ENCODE assay signal across 8 cellular contexts in genomic region chr2:190344275-190344827, GRCh38. TPM values are rescaled to one million over a fixed set of nuclear protein-coding genes. Genes with fewer than 3 reads are reported as not detected.
DNase-seq lines count a peak whose midpoint lies in the region; ATAC-seq lines count a peak whose summit lies in the region.

No MANE protein-coding gene starts in this region.

- peak overlapping the region; percentile 90 for H3K4me3 Mint-ChIP-seq in T-helper 17 cell

- ATAC-seq in GM21786 (IDR thresholded peaks at IDR 0.05; ENCODE audit: unreplicated experiment) (peak; percentile 79), T-helper 17 cell (peak; percentile 45)

- peak overlapping the region; percentile 88 for H3K27ac Mint-ChIP-seq in T-helper 17 cell

- H3K4me1 ChIP-seq in muscle layer of duodenum (ENCODE audit: control insufficient read depth in 1 of 2, insufficient read depth in 2 of 2, low read length in 2 of 2), result peaks cover 10 to 23% of the 10 kb centered on the region in 2 donors

- peak overlapping the region; percentile 83 for H3K27ac ChIP-seq in muscle layer of duodenum (ENCODE audit: low read length)

- no peaks in the 10 kb centered on the region for H3K27me3 Mint-ChIP-seq in T-helper 17 cell

- no peaks in the 10 kb centered on the region for H3K9me3 ChIP-seq in T-helper 17 cell (ENCODE audit: control insufficient read depth, low read length, poor library complexity, severe bottlenecking)
- H3K9me3 ChIP-seq in muscle layer of duodenum (ENCODE audit: control insufficient read depth in 1 of 2, low read length in 2 of 2), result no peaks in the 10 kb centered on the region

- H3K36me3 ChIP-seq in muscle layer of duodenum (ENCODE audit: control insufficient read depth in 1 of 2, insufficient read depth in 2 of 2, low read length in 2 of 2), result no peaks in the 10 kb centered on the region

- peaks cover 11% of the 10 kb centered on the region for H3K4me1 Mint-ChIP-seq in T-helper 17 cell

- DNase-seq in NCI-H1436 (lab: John Stamatoyannopoulos, UW), result peak; percentile 18
- no peak for DNase-seq in NCI-H1436 treated with DMSO at 0.1 percent for 48 hours (lab: John Stamatoyannopoulos, UW)
- peak; percentile 59 for DNase-seq in HuH-7.5 (ENCODE audit: low spot score)
- DNase-seq in T-helper 17 cell, result no peak
- peak; percentile 22 for DNase-seq in fibroblast of gingiva (ENCODE audit: low read depth)
- no peak for DNase-seq in stimulated activated CD4-positive, alpha-beta T cell treated with anti-CD3 and anti-CD28 coated beads, Interleukin-4, amount 100 ng/mL, for 1 hour

- peak overlapping the region; percentile 80 to 82 for H3K4me3 ChIP-seq in muscle layer of duodenum (ENCODE audit: low read depth in 1 of 2, low read length in 2 of 2)

- H3K36me3 Mint-ChIP-seq in T-helper 17 cell (ENCODE audit: low read depth), result no peaks in the 10 kb centered on the region

- no peaks in the 10 kb centered on the region for H3K27me3 ChIP-seq in muscle layer of duodenum (ENCODE audit: low read depth, low read length)

RNA-seq across cellular contexts. Expression of gene INPP1, which starts 1.0 kb away (rescaled TPM):
- 1 to 10 TPM; 3.0 to 3.7 TPM for total RNA-seq in T-helper 17 cell

RNA-seq across cellular contexts. Expression of gene HIBCH, which starts 24.7 kb away (rescaled TPM):
- total RNA-seq in T-helper 17 cell, result 10 to 100 TPM; 13.0 to 14.0 TPM

Comparison
In these comparisons a context has a peak if more than half of its experiments do, and no peak if none do; other contexts are left out.
1. DNase-seq: peak in NCI-H1436 (single experiment), HuH-7.5 (single experiment) and fibroblast of gingiva (single experiment); none in NCI-H1436 treated with DMSO at 0.1 percent for 48 hours (single experiment), T-helper 17 cell (0 of 3) and stimulated activated CD4-positive, alpha-beta T cell treated with anti-CD3 and anti-CD28 coated beads, Interleukin-4, amount 100 ng/mL, for 1 hour (single experiment).